In genomic region chr1:201542166-201543045, GRCh38 we compare ENCODE assay signal across 9 cellular contexts. TPM values are rescaled to one million over a fixed set of nuclear protein-coding genes. Genes with fewer than 3 reads are reported as not detected.
DNase-seq lines count a peak whose midpoint lies in the region; ATAC-seq, FAIRE-seq and TF ChIP-seq lines count a peak whose summit lies in the region.
"Had no signal": no experiment of that assay in that cellular context is flagged by ENCODE, and none has a peak within 500 bp of the region (broad histone marks: within the 10 kb centered on the region; RNA-seq: fewer than 3 reads in every experiment).

No MANE protein-coding gene starts in this region.

- intact Hi-C loops in lower lobe of right lung (cut with DNase I) (no loop called here), tibial artery (cut with DNase I; ENCODE audit: low total_unique reads) (loop anchor here (5.0 kb wide), 1 partner anchor 165 kb away; no protein-coding TSS in a partner anchor)

- peak overlapping the region in 4 of 5 experiments; percentile 43 to 74 (median 62) for H3K27ac Mint-ChIP-seq in brain

- no peak overlapping the region for H2AFZ ChIP-seq in Karpas-422 (ENCODE audit: low read length)

- H4K20me1 ChIP-seq in Karpas-422 (ENCODE audit: insufficient read depth, low read depth, low read length) = no peaks in the 10 kb centered on the region

- H3K9me2 ChIP-seq in Karpas-422 (replicated peaks; ENCODE audit: insufficient read depth, low read length) = no peaks in the 10 kb centered on the region

- H3K9me3 ChIP-seq in Karpas-422 (ENCODE audit: low read length) (no peaks in the 10 kb centered on the region), lower lobe of right lung (no peaks in the 10 kb centered on the region), tibial artery (no peaks in the 10 kb centered on the region)

- no peak for TF ChIP-seq CTCF in brain (conservative IDR thresholded peaks at IDR 0.05)
- no peak for TF ChIP-seq CTCF in lower lobe of right lung (IDR thresholded peaks at IDR 0.05)
- no peak for TF ChIP-seq CTCF in tibial artery (IDR thresholded peaks at IDR 0.05)

- H3K27me3 ChIP-seq in Karpas-422 (ENCODE audit: low read length) (no peaks in the 10 kb centered on the region), lower lobe of right lung (ENCODE audit: low read depth) (peaks cover 21% of the 10 kb centered on the region), tibial artery (no peaks in the 10 kb centered on the region)

- H3K4me1 ChIP-seq in Karpas-422 (ENCODE audit: low read length) = no peaks in the 10 kb centered on the region; the same call in 1 of the 2 replicates
- peaks cover 55% of the 10 kb centered on the region for H3K4me1 ChIP-seq in lower lobe of right lung
- peaks cover 0 to 53% (median 25%) of the 10 kb centered on the region in 4 donors for H3K4me1 ChIP-seq in tibial artery

- H3K27ac ChIP-seq in Karpas-422 (ENCODE audit: low read length) (no peak overlapping the region), lower lobe of right lung (peak overlapping the region; percentile 47), tibial artery (peak overlapping the region; percentile 70 to 82)

- no peaks in the 10 kb centered on the region for H3K79me2 ChIP-seq in Karpas-422 (ENCODE audit: low read length)

- peak overlapping the region in 4 of 5 experiments; percentile 8 to 66 (median 58) for H3K4me3 Mint-ChIP-seq in brain

- peaks cover 66% of the 10 kb centered on the region for H3K4me1 Mint-ChIP-seq in brain

- FAIRE-seq in urothelium cell line (lab: Jason Lieb, UNC) = no peak
- FAIRE-seq: colon had no signal

- ATAC-seq in lower lobe of right lung = no peak
- ATAC-seq in HG02981 (IDR thresholded peaks at IDR 0.05; ENCODE audit: unreplicated experiment) = no peak

- H3K9me3 Mint-ChIP-seq in brain = peaks cover 0 to 6% (median 2%) of the 10 kb centered on the region in 5 experiments

- H3K27me3 Mint-ChIP-seq in brain = peaks cover 61% of the 10 kb centered on the region

- no peak overlapping the region for H3K4me2 ChIP-seq in Karpas-422 (ENCODE audit: low read depth, low read length, poor library complexity, severe bottlenecking)

- H3K9ac ChIP-seq in Karpas-422 (ENCODE audit: low read length) = no peak overlapping the region

- DNase-seq in Karpas-422 (peak; percentile 26), lower lobe of right lung (no peak), tibial artery (no peak), urothelium cell line (ENCODE audit: low spot score) (no peak), NCI-H526 (lab: John Stamatoyannopoulos, UW) (no peak)
- DNase-seq: activated CD8-positive, alpha-beta memory T cell treated with anti-CD3 and anti-CD28 coated beads, Interleukin-2, amount 50 U/mL, for 48 hours had no signal

- no peak overlapping the region for H3K4me3 ChIP-seq in Karpas-422 (ENCODE audit: low read length)
- H3K4me3 ChIP-seq in lower lobe of right lung = no peak overlapping the region
- no peak overlapping the region for H3K4me3 ChIP-seq in tibial artery

- H3K36me3 ChIP-seq in Karpas-422 (ENCODE audit: insufficient read depth, low read length) (no peaks in the 10 kb centered on the region), lower lobe of right lung (no peaks in the 10 kb centered on the region), tibial artery (no peaks in the 10 kb centered on the region)

- no peaks in the 10 kb centered on the region for H3K36me3 Mint-ChIP-seq in brain

RNA-seq across cellular contexts. Expression of gene NAV1, which starts 3.5 kb away (rescaled TPM):
- 0.83 and 2.9 TPM in 2 replicates for total RNA-seq in Karpas-422 (2014; rRNA removed; shearing (Covaris generic); ENCODE audit: low replicate concordance)
- polyA plus RNA-seq in brain (ENCODE audit: insufficient read depth, low read depth, low replicate concordance) = 55.4 TPM
- 24.5 TPM for total RNA-seq in lower lobe of right lung

RNA-seq across cellular contexts. Expression of gene CSRP1, which starts 35.5 kb away (rescaled TPM):
- 39.8 and 51.8 TPM in 2 replicates for total RNA-seq in Karpas-422 (2014; rRNA removed; shearing (Covaris generic); ENCODE audit: low replicate concordance)
- polyA plus RNA-seq in brain (ENCODE audit: insufficient read depth, low read depth, low replicate concordance) = 599 TPM
- total RNA-seq in lower lobe of right lung = 185 TPM
